ENCODE assay signal across 33 cellular contexts in genomic region chr6:36703982-36704381, GRCh38. TPM values are rescaled to one million over a fixed set of nuclear protein-coding genes. Genes with fewer than 3 reads are reported as not detected.
"Had no signal": no experiment of that assay in that cellular context is flagged by ENCODE, and none has a peak within 500 bp of the region (broad histone marks: within the 10 kb centered on the region; RNA-seq: fewer than 3 reads in every experiment).

No MANE protein-coding gene starts in this region.

- DNase-seq: activated CD4-positive, alpha-beta memory T cell treated with anti-CD3 and anti-CD28 coated beads, Interleukin-2, amount 10 ng/mL, durations not matched to agents 7 days and 5 days; activated CD4-positive, alpha-beta T cell treated with anti-CD3 and anti-CD28 coated beads for 1 hour; activated CD4-positive, alpha-beta T cell treated with anti-CD3 and anti-CD28 coated beads for 48 hours; activated CD4-positive, CD25-positive, alpha-beta regulatory T cell; activated gamma-delta T cell; activated naive CD4-positive, alpha-beta T cell treated with Interleukin-2 at 50 U/mL for 16 hours; activated naive CD8-positive, alpha-beta T cell treated with anti-CD3 and anti-CD28 coated beads, Interleukin-2, amount 50 U/mL, for 24 hours; activated T-cell treated with anti-CD3 and anti-CD28 coated beads, Interleukin-2, amount 50 U/mL, for 1 hour; anterior cingulate cortex; caudate nucleus; Kasumi-1; KG1; MG63; NCI-H1048; NCI-H1105 treated with DMSO at 0.1 percent for 48 hours; NCI-H1436; NCI-H1694; NCI-H2029; NCI-H345; NCI-H524 treated with DMSO at 0.1 percent for 48 hours; SHP77; SJCRH30; T1000; WERI-Rb-1 had no signal

- H3K4me3 Mint-ChIP-seq: activated CD4-positive, alpha-beta memory T cell treated with anti-CD3 and anti-CD28 coated beads, Interleukin-2, amount 10 ng/mL, durations not matched to agents 7 days and 5 days; activated naive CD8-positive, alpha-beta T cell; activated naive CD8-positive, alpha-beta T cell treated with anti-CD3 and anti-CD28 coated beads, Interleukin-2, amount 50 U/mL, for 24 hours; activated T-helper 1 cell treated with anti-CD3 and anti-CD28 coated beads, Interleukin-12 subunit alpha, Interleukin-12 subunit beta, Interleukin-2, Interleukin-4 antibody, amounts not matched to agents 30 ng/mL and 10 ng/mL and 1 ng/mL, durations not matched to agents 14 hours and 24 hours and 36 hours; brain; IgD-negative memory B cell had no signal

- H3K36me3 ChIP-seq: MG63, SJCRH30, WERI-Rb-1 had no signal

- H3K27me3 ChIP-seq: MG63, SJCRH30 had no signal

- H3K27me3 Mint-ChIP-seq: activated naive CD8-positive, alpha-beta T cell; activated naive CD8-positive, alpha-beta T cell treated with anti-CD3 and anti-CD28 coated beads, Interleukin-2, amount 50 U/mL, for 24 hours; IgD-negative memory B cell had no signal

- H3K9me3 ChIP-seq: MG63, SJCRH30 had no signal

- H3K27ac ChIP-seq: SJCRH30, SK-N-MC, WERI-Rb-1 had no signal

- H3K27ac Mint-ChIP-seq: activated CD4-positive, alpha-beta memory T cell treated with anti-CD3 and anti-CD28 coated beads, Interleukin-2, amount 10 ng/mL, durations not matched to agents 7 days and 5 days; activated naive CD8-positive, alpha-beta T cell; activated naive CD8-positive, alpha-beta T cell treated with anti-CD3 and anti-CD28 coated beads, Interleukin-2, amount 50 U/mL, for 24 hours; activated T-helper 1 cell treated with anti-CD3 and anti-CD28 coated beads, Interleukin-12 subunit alpha, Interleukin-12 subunit beta, Interleukin-2, Interleukin-4 antibody, amounts not matched to agents 30 ng/mL and 10 ng/mL and 1 ng/mL, durations not matched to agents 14 hours and 24 hours and 36 hours; brain; IgD-negative memory B cell had no signal

- H3K9me3 Mint-ChIP-seq: activated CD4-positive, alpha-beta memory T cell treated with anti-CD3 and anti-CD28 coated beads, Interleukin-2, amount 10 ng/mL, durations not matched to agents 7 days and 5 days; activated naive CD8-positive, alpha-beta T cell treated with anti-CD3 and anti-CD28 coated beads, Interleukin-2, amount 50 U/mL, for 24 hours; activated T-helper 1 cell treated with anti-CD3 and anti-CD28 coated beads, Interleukin-12 subunit alpha, Interleukin-12 subunit beta, Interleukin-2, Interleukin-4 antibody, amounts not matched to agents 30 ng/mL and 10 ng/mL and 1 ng/mL, durations not matched to agents 14 hours and 24 hours and 36 hours; brain; IgD-negative memory B cell had no signal

- H3K4me3 ChIP-seq: MG63, SJCRH30, SK-N-MC had no signal

- H3K4me1 Mint-ChIP-seq: brain had no signal

- ATAC-seq: activated naive CD8-positive, alpha-beta T cell treated with anti-CD3 and anti-CD28 coated beads, Interleukin-2, amount 50 U/mL, for 24 hours; Panc1 had no signal

- H3K36me3 Mint-ChIP-seq: activated naive CD8-positive, alpha-beta T cell; brain had no signal

RNA-seq across cellular contexts. Expression of gene RAB44, which starts 6.4 kb away (rescaled TPM):
- total RNA-seq: activated CD8-positive, alpha-beta memory T cell treated with anti-CD3 and anti-CD28 coated beads for 36 hours; NCI-H460; RPMI7951; SJCRH30 had no signal
- polyA plus RNA-seq: IgD-negative memory B cell had no signal
